8 cellular contexts compared by ENCODE assay signal in genomic region chr10:34280599-34281374, GRCh38.
A peak's percentile ranks its signal among the peaks of the same experiment; 100 is the strongest.
DNase-seq lines count a peak whose midpoint lies in the region; ATAC-seq and TF ChIP-seq lines count a peak whose summit lies in the region.

No MANE protein-coding gene starts in this region.

- H3K9me3 Mint-ChIP-seq in H9, result no peaks in the 10 kb centered on the region
- no peaks in the 10 kb centered on the region for H3K9me3 Mint-ChIP-seq in activated CD4-positive, alpha-beta memory T cell treated with anti-CD3 and anti-CD28 coated beads for 36 hours

- H2BK120ac ChIP-seq in H9 (ENCODE audit: low read depth, low read length, poor library complexity, severe bottlenecking), result no peak overlapping the region

- no peak overlapping the region for H4K5ac ChIP-seq in H9 (ENCODE audit: insufficient read length, low read depth, low read length)

- H3K4me3 ChIP-seq in heart right ventricle (no peak overlapping the region), smooth muscle cell (no peak overlapping the region)

- no peak overlapping the region for H3K56ac ChIP-seq in H9 (ENCODE audit: insufficient read length, low read depth, low read length)

- H3K9me3 ChIP-seq in H9 (ENCODE audit: control insufficient read depth, low read depth, low read length) (no peaks in the 10 kb centered on the region), heart right ventricle (no peaks in the 10 kb centered on the region), smooth muscle cell (replicated peaks; ENCODE audit: low read depth) (no peaks in the 10 kb centered on the region)

- no peak overlapping the region for H3K18ac ChIP-seq in H9 (ENCODE audit: insufficient read length, low read depth, low read length)

- POLR2A ChIA-PET in activated CD4-positive, alpha-beta memory T cell treated with anti-CD3 and anti-CD28 coated beads for 36 hours (lab: Charles Lee), result no interaction called here

- intact Hi-C loops in activated CD4-positive, alpha-beta memory T cell treated with anti-CD3 and anti-CD28 coated beads for 36 hours (cut with micrococcal nuclease), result loop anchor here (1.0 to 5.0 kb wide), 4 partner anchors 12 to 904 kb away; no protein-coding TSS in a partner anchor
- intact Hi-C loops in heart right ventricle (cut with DNase I), result no loop called here

- H2AK5ac ChIP-seq in H9 (ENCODE audit: insufficient read length, low read length), result no peak overlapping the region

- H3K23ac ChIP-seq in H9 (ENCODE audit: insufficient read length, low read depth, low read length), result no peak overlapping the region

- H4K91ac ChIP-seq in H9 (ENCODE audit: insufficient read length, low read depth, low read length), result no peak overlapping the region

- no peak overlapping the region for H2BK5ac ChIP-seq in H9 (ENCODE audit: insufficient read length, low read length)

- H3K36me3 Mint-ChIP-seq in H9 (ENCODE audit: insufficient read depth in 1 of 3, low read depth in 3 of 3), result no peaks in the 10 kb centered on the region
- H3K36me3 Mint-ChIP-seq in activated CD4-positive, alpha-beta memory T cell treated with anti-CD3 and anti-CD28 coated beads for 36 hours, result no peaks in the 10 kb centered on the region

- no CpG with 5 or more reads among the region's 11 CpGs for WGBS in H9 (ENCODE audit: extremely low coverage, insufficient read length, low lambda C conversion rate)
- 73 to 79% methylated on average over 11 of the region's 11 CpGs for WGBS in heart right ventricle, 2 donors
- WGBS in smooth muscle cell (ENCODE audit: low lambda C conversion rate), result 22% methylated on average over 11 of the region's 11 CpGs

- H3K27me3 Mint-ChIP-seq in H9 (ENCODE audit: low read depth), result no peaks in the 10 kb centered on the region
- H3K27me3 Mint-ChIP-seq in activated CD4-positive, alpha-beta memory T cell treated with anti-CD3 and anti-CD28 coated beads for 36 hours, result peaks cover 17% of the 10 kb centered on the region

- H3K23me2 ChIP-seq in H9 (ENCODE audit: insufficient read length, low read depth, low read length, poor library complexity, severe bottlenecking), result no peaks in the 10 kb centered on the region

- no peak overlapping the region for H2BK15ac ChIP-seq in H9 (ENCODE audit: low read depth, low read length)

- H3K4ac ChIP-seq in H9 (ENCODE audit: low read depth, low read length), result no peak overlapping the region

- no peak overlapping the region for H3K14ac ChIP-seq in H9 (ENCODE audit: insufficient read depth, low read length)

- H2BK12ac ChIP-seq in H9 (ENCODE audit: insufficient read length, low read depth, low read length), result no peak overlapping the region

- H4K8ac ChIP-seq in H9 (replicated peaks; ENCODE audit: insufficient read length, low read depth, low read length), result no peak overlapping the region

- H3K27me3 ChIP-seq in H9 (ENCODE audit: insufficient read depth, low read length) (no peaks in the 10 kb centered on the region), heart right ventricle (no peaks in the 10 kb centered on the region), smooth muscle cell (ENCODE audit: low read depth) (no peaks in the 10 kb centered on the region)

- ATAC-seq in heart right ventricle, result peak; percentile 28 to 86 (median 60)
- ATAC-seq in HG03196 (IDR thresholded peaks at IDR 0.05; ENCODE audit: unreplicated experiment), result no peak
- ATAC-seq in HG03342 (IDR thresholded peaks at IDR 0.05; ENCODE audit: unreplicated experiment), result no peak

- H3K79me2 ChIP-seq in H9 (ENCODE audit: insufficient read depth, low read length) (no peaks in the 10 kb centered on the region), smooth muscle cell (ENCODE audit: low read depth) (no peaks in the 10 kb centered on the region)

- H4K20me1 ChIP-seq in H9 (ENCODE audit: control insufficient read depth, insufficient read depth, insufficient read length) (no peaks in the 10 kb centered on the region), smooth muscle cell (ENCODE audit: low read depth) (no peaks in the 10 kb centered on the region)

- no peak overlapping the region for H3K9ac ChIP-seq in H9 (ENCODE audit: extremely low read depth, insufficient read length, low read length)
- peak overlapping the region; percentile 65 for H3K9ac ChIP-seq in smooth muscle cell (ENCODE audit: low read depth)

- 0 out of 7 replicates have a peak overlapping the region, but pooled peaks of 1 of the 3 experiments have one; percentile 39 for H3K27ac Mint-ChIP-seq in H9
- peak overlapping the region; percentile 75 for H3K27ac Mint-ChIP-seq in activated CD4-positive, alpha-beta memory T cell treated with anti-CD3 and anti-CD28 coated beads for 36 hours

- H2AFZ ChIP-seq in H9 (ENCODE audit: low read length) (no peak overlapping the region), smooth muscle cell (ENCODE audit: low read depth) (no peak overlapping the region)

- H3K36me3 ChIP-seq in heart right ventricle (no peaks in the 10 kb centered on the region), smooth muscle cell (ENCODE audit: low read depth) (no peaks in the 10 kb centered on the region)

- H3K4me3 Mint-ChIP-seq in H9, result no peak overlapping the region
- H3K4me3 Mint-ChIP-seq in activated CD4-positive, alpha-beta memory T cell treated with anti-CD3 and anti-CD28 coated beads for 36 hours, result no peak overlapping the region

- H2BK20ac ChIP-seq in H9 (ENCODE audit: low read depth, low read length, poor library complexity, severe bottlenecking), result no peak overlapping the region

- peak; percentile 43 for DNase-seq in H9
- peak; percentile 47 for DNase-seq in activated CD4-positive, alpha-beta memory T cell treated with anti-CD3 and anti-CD28 coated beads for 36 hours
- peak in 1 of 2 donors; percentile 12 for DNase-seq in heart right ventricle
- no peak for DNase-seq in smooth muscle cell (lab: John Stamatoyannopoulos, UW; ENCODE audit: unreplicated experiment)
- DNase-seq in NCI-H1694 treated with DMSO at 0.1 percent for 48 hours (lab: John Stamatoyannopoulos, UW), result no peak
- DNase-seq in substantia nigra (lab: John Stamatoyannopoulos, UW), result no peak

- peaks cover 16% of the 10 kb centered on the region for H3F3A ChIP-seq in smooth muscle cell (ENCODE audit: low read depth)

- H3K4me2 ChIP-seq in H9 (ENCODE audit: insufficient read depth, insufficient read length, low read length), result no peak overlapping the region
- peak overlapping the region; percentile 63 for H3K4me2 ChIP-seq in smooth muscle cell

- H3K27ac ChIP-seq in H9 (ENCODE audit: insufficient read length, low read depth, low read length) (no peak overlapping the region), heart right ventricle (peak overlapping the region in 3 of 10 donors; percentile 12 to 55 (median 12)), smooth muscle cell (ENCODE audit: low read depth) (peak overlapping the region; percentile 87), substantia nigra (ENCODE audit: low read depth, low read length, poor library complexity, severe bottlenecking) (no peak overlapping the region)

- TF ChIP-seq CTCF in H9 (conservative IDR thresholded peaks at IDR 0.05) (peak; percentile 61), heart right ventricle (IDR thresholded peaks at IDR 0.05) (no peak), smooth muscle cell (IDR thresholded peaks at IDR 0.05; ENCODE audit: borderline replicate concordance, insufficient read depth, poor library complexity, severe bottlenecking) (peak; percentile 39)

- no peak overlapping the region for H3T11ph ChIP-seq in H9 (ENCODE audit: low read length)

- H3K79me1 ChIP-seq in H9 (ENCODE audit: insufficient read depth, low read depth, low read length, poor library complexity, severe bottlenecking), result no peaks in the 10 kb centered on the region

- H3K4me1 Mint-ChIP-seq in H9, result peaks cover 9 to 13% of the 10 kb centered on the region in 2 experiments
- peaks cover 25% of the 10 kb centered on the region for H3K4me1 Mint-ChIP-seq in activated CD4-positive, alpha-beta memory T cell treated with anti-CD3 and anti-CD28 coated beads for 36 hours (ENCODE audit: low read depth)

- H3K4me1 ChIP-seq in H9 (ENCODE audit: insufficient read depth, low read length), result no peaks in the 10 kb centered on the region
- peaks cover 0 to 32% (median 0%) of the 10 kb centered on the region in 9 donors for H3K4me1 ChIP-seq in heart right ventricle
- H3K4me1 ChIP-seq in smooth muscle cell (ENCODE audit: low read depth), result peaks cover 12% of the 10 kb centered on the region

- CTCF ChIA-PET in activated CD4-positive, alpha-beta memory T cell treated with anti-CD3 and anti-CD28 coated beads for 36 hours (lab: Charles Lee), result no interaction called here

Comparison
In these comparisons a context has a peak if more than half of its experiments do, and no peak if none do; other contexts are left out.
1. DNase-seq: peak in H9 (single experiment) and activated CD4-positive, alpha-beta memory T cell treated with anti-CD3 and anti-CD28 coated beads for 36 hours (single experiment); none in smooth muscle cell (single experiment), NCI-H1694 treated with DMSO at 0.1 percent for 48 hours (single experiment) and substantia nigra (0 of 49).
2. CTCF ChIP-seq: peak in H9 (single experiment) and smooth muscle cell (single experiment); none in heart right ventricle (0 of 9).
3. ATAC-seq: peak in heart right ventricle (8 of 8); none in HG03196 (single experiment) and HG03342 (single experiment).